Comparison of ENCODE assay signal across 8 cellular contexts in genomic region chr14:50397461-50398196, GRCh38. TPM values are rescaled to one million over a fixed set of nuclear protein-coding genes. Genes with fewer than 3 reads are reported as not detected.
DNase-seq lines count a peak whose midpoint lies in the region; ATAC-seq and TF ChIP-seq lines count a peak whose summit lies in the region.

No MANE protein-coding gene starts in this region.

- 17 to 29% methylated on average over 9 of the region's 9 CpGs for WGBS in esophagus, 2 donors

- peaks cover 0 to 3% of the 10 kb centered on the region in 2 donors for H3K4me1 ChIP-seq in esophagus (ENCODE audit: control insufficient read depth in 2 of 2, insufficient read depth in 2 of 2, low read length in 1 of 2)

- H3K36me3 ChIP-seq in esophagus (ENCODE audit: control insufficient read depth in 2 of 2, insufficient read depth in 2 of 2, low read length in 1 of 2) = no peaks in the 10 kb centered on the region

- H3K4me3 Mint-ChIP-seq in T-helper 1 cell treated with Interleukin-12 subunit alpha and Interleukin-12 subunit beta and Interleukin-4 antibody, amounts not matched to agents 30 μg/mL and 1 μg/mL, for 36 hours = peak overlapping the region; percentile 78
- peak overlapping the region; percentile 81 to 88 (median 84) for H3K4me3 Mint-ChIP-seq in nephron

- H3K27ac Mint-ChIP-seq in T-helper 1 cell treated with Interleukin-12 subunit alpha and Interleukin-12 subunit beta and Interleukin-4 antibody, amounts not matched to agents 30 μg/mL and 1 μg/mL, for 36 hours = no peak overlapping the region
- H3K27ac Mint-ChIP-seq in nephron = peak overlapping the region; percentile 71 to 91 (median 90)

- no peaks in the 10 kb centered on the region for H3K27me3 ChIP-seq in esophagus (ENCODE audit: control insufficient read depth in 1 of 2, insufficient read depth in 2 of 2, low read length in 2 of 2)

- peak overlapping the region; percentile 58 to 68 for H3K4me3 ChIP-seq in esophagus (ENCODE audit: low read depth in 1 of 2, low read length in 2 of 2)

- peak overlapping the region; percentile 84 for H3K27ac ChIP-seq in esophagus (ENCODE audit: low read depth in 2 of 2, low read length in 1 of 2)

- no peaks in the 10 kb centered on the region for H3K36me3 Mint-ChIP-seq in T-helper 1 cell treated with Interleukin-12 subunit alpha and Interleukin-12 subunit beta and Interleukin-4 antibody, amounts not matched to agents 30 μg/mL and 1 μg/mL, for 36 hours (ENCODE audit: low read depth)
- no peaks in the 10 kb centered on the region for H3K36me3 Mint-ChIP-seq in nephron (ENCODE audit: low read depth)

- DNase-seq in T-helper 1 cell = no peak
- DNase-seq in SK-MEL-5 (ENCODE audit: low read depth, low spot score) = peak; percentile 31
- no peak for DNase-seq in activated CD4-positive, CD25-positive, alpha-beta regulatory T cell treated with anti-CD3 and anti-CD28 coated beads, Interleukin-2, amount 50 U/mL, for 72 hours

- peaks cover 7% of the 10 kb centered on the region for H3K4me1 Mint-ChIP-seq in T-helper 1 cell treated with Interleukin-12 subunit alpha and Interleukin-12 subunit beta and Interleukin-4 antibody, amounts not matched to agents 30 μg/mL and 1 μg/mL, for 36 hours (ENCODE audit: low read depth)
- peaks cover 31% of the 10 kb centered on the region for H3K4me1 Mint-ChIP-seq in nephron

- H3K27me3 Mint-ChIP-seq in T-helper 1 cell treated with Interleukin-12 subunit alpha and Interleukin-12 subunit beta and Interleukin-4 antibody, amounts not matched to agents 30 μg/mL and 1 μg/mL, for 36 hours (ENCODE audit: low read depth) = peaks cover 28% of the 10 kb centered on the region
- H3K27me3 Mint-ChIP-seq in nephron (ENCODE audit: low read depth) = peaks cover 8% of the 10 kb centered on the region

- no peaks in the 10 kb centered on the region for H3K9me3 ChIP-seq in esophagus (ENCODE audit: control insufficient read depth in 2 of 2, insufficient read depth in 1 of 2, low read depth in 1 of 2, low read length in 1 of 2)

- no peak for TF ChIP-seq CTCF in nephron (IDR thresholded peaks at IDR 0.05; ENCODE audit: unreplicated experiment in 3 of 3)

- no peak for ATAC-seq in GM19467 (IDR thresholded peaks at IDR 0.05; ENCODE audit: unreplicated experiment)
- ATAC-seq in HG03139 (IDR thresholded peaks at IDR 0.05; ENCODE audit: unreplicated experiment) = no peak

- in situ Hi-C loops in SK-MEL-5 (cut with HindIII; ENCODE audit: low pct_unique_long_range_greater_than_20kb, low sequenced_read_pairs) = no loop called here

- H3K9me3 Mint-ChIP-seq in T-helper 1 cell treated with Interleukin-12 subunit alpha and Interleukin-12 subunit beta and Interleukin-4 antibody, amounts not matched to agents 30 μg/mL and 1 μg/mL, for 36 hours = no peaks in the 10 kb centered on the region
- H3K9me3 Mint-ChIP-seq in nephron = no peaks in the 10 kb centered on the region

RNA-seq across cellular contexts. Expression of gene CDKL1, which starts 0.9 kb away (rescaled TPM):
- 3.6 and 89.0 TPM in 2 replicates for total RNA-seq in SK-MEL-5 (2014; rRNA removed; shearing (Covaris generic))
- 1.3 and 1.7 TPM in 2 replicates for polyA plus RNA-seq in SK-MEL-5 (2015; cell fraction: cytosol; rRNA removed)
- polyA plus RNA-seq in SK-MEL-5 (2015; cell fraction: nucleus; rRNA removed) = 1.1 and 7.5 TPM in 2 replicates
- 1 to 10 TPM; 1.6 to 1.7 TPM for polyA plus RNA-seq in esophagus
